15 cellular contexts compared by ENCODE assay signal in the genomic region with DNA sequence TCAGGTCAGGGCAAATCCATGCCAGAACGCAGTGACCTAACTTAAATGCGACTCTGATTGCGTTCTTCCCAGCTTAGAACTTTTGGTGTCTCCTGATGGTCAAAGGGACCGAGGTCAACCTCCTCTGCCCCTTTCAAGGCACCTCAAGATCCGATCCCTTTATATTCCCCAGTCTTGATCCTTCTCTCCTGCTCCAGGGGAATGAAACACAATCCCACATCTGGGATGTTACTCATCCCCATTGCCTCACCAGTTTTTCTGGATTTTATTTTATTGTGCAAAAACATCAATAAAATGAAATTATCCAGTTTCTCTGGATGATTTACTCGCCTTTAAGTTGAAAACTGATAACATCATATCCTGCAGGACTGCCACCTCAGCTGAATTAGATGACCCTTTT. TPM values are rescaled to one million over a fixed set of nuclear protein-coding genes. Genes with fewer than 3 reads are reported as not detected.
A peak's percentile ranks its signal among the peaks of the same experiment; 100 is the strongest.
DNase-seq lines count a peak whose midpoint lies in the region; ATAC-seq and TF ChIP-seq lines count a peak whose summit lies in the region.
"Had no signal": no experiment of that assay in that cellular context is flagged by ENCODE, and none has a peak within 500 bp of the region (broad histone marks: within the 10 kb centered on the region; RNA-seq: fewer than 3 reads in every experiment).

No MANE protein-coding gene starts in this region.

- no peak for TF ChIP-seq POLR2A in GM18505 (IDR thresholded peaks at IDR 0.05; ENCODE audit: borderline replicate concordance, extremely low read depth, insufficient read depth, insufficient read length)

- H3K4me1 Mint-ChIP-seq in CD4-positive, alpha-beta memory T cell: peaks cover 7 to 18% (median 14%) of the 10 kb centered on the region in 4 donors
- peaks cover 26% of the 10 kb centered on the region for H3K4me1 Mint-ChIP-seq in endothelial cell (ENCODE audit: unreplicated experiment)
- peaks cover 12% of the 10 kb centered on the region for H3K4me1 Mint-ChIP-seq in nephron

- no peak for DNase-seq in CD4-positive, alpha-beta memory T cell
- DNase-seq in NT2/D1 (ENCODE audit: low read depth, low spot score) (no peak), endothelial cell (ENCODE audit: low spot score) (no peak), COLO668 (lab: John Stamatoyannopoulos, UW; ENCODE audit: unreplicated experiment) (no peak), NCI-H226 (no peak)
- DNase-seq: COR-L47, esophagus squamous epithelium, NCI-H2081 had no signal

- no peak for ATAC-seq in GM18505 (IDR thresholded peaks at IDR 0.05; ENCODE audit: unreplicated experiment)
- no peak for ATAC-seq in GM21786 (IDR thresholded peaks at IDR 0.05; ENCODE audit: unreplicated experiment)

- H3K36me3 ChIP-seq in CD4-positive, alpha-beta memory T cell (ENCODE audit: insufficient read depth, low read length): no peaks in the 10 kb centered on the region
- no peaks in the 10 kb centered on the region for H3K36me3 ChIP-seq in NT2/D1 (ENCODE audit: insufficient read depth, insufficient read length, low read length)
- H3K36me3 ChIP-seq: esophagus squamous epithelium, Peyer's patch, tibial artery had no signal

- CTCF ChIA-PET in CD4-positive, alpha-beta memory T cell (lab: Charles Lee; ENCODE audit: partially characterized antibody): no interaction called here

- no peak overlapping the region for H3K4me3 ChIP-seq in CD4-positive, alpha-beta memory T cell (ENCODE audit: low read length in 2 of 2)
- H3K4me3 ChIP-seq in NT2/D1 (ENCODE audit: insufficient read length, low read depth): peak overlapping the region; percentile 40

- POLR2A ChIA-PET in CD4-positive, alpha-beta memory T cell (lab: Charles Lee; ENCODE audit: partially characterized antibody): no interaction called here

- no peaks in the 10 kb centered on the region for H3K4me1 ChIP-seq in CD4-positive, alpha-beta memory T cell (ENCODE audit: insufficient read depth, low read length)
- no peaks in the 10 kb centered on the region for H3K4me1 ChIP-seq in NT2/D1 (ENCODE audit: insufficient read depth, insufficient read length)
- H3K4me1 ChIP-seq: tibial artery had no signal

- no peak overlapping the region for H3K27ac ChIP-seq in CD4-positive, alpha-beta memory T cell (ENCODE audit: low read depth, low read length)
- H3K27ac ChIP-seq: esophagus squamous epithelium, Peyer's patch, tibial artery, VCaP had no signal

- peak overlapping the region in 1 of 7 donors; percentile 47 for H3K27ac Mint-ChIP-seq in CD4-positive, alpha-beta memory T cell
- H3K27ac Mint-ChIP-seq in endothelial cell (ENCODE audit: unreplicated experiment) (peak overlapping the region; percentile 19), nephron (no peak overlapping the region)
- H3K27ac Mint-ChIP-seq: IgD-negative memory B cell had no signal

- intact Hi-C loops in CD4-positive, alpha-beta memory T cell (cut with micrococcal nuclease): no loop called here

- H3K27me3 ChIP-seq in CD4-positive, alpha-beta memory T cell (ENCODE audit: insufficient read depth, low read length): no peaks in the 10 kb centered on the region
- H3K27me3 ChIP-seq in NT2/D1 (ENCODE audit: insufficient read depth, insufficient read length): peaks cover 19% of the 10 kb centered on the region
- H3K27me3 ChIP-seq: Peyer's patch, tibial artery had no signal

- peak overlapping the region in 7 of 8 donors; percentile 3 to 74 (median 45) for H3K4me3 Mint-ChIP-seq in CD4-positive, alpha-beta memory T cell
- H3K4me3 Mint-ChIP-seq in endothelial cell (ENCODE audit: unreplicated experiment) (peak overlapping the region; percentile 22), nephron (peak overlapping the region; percentile 67 to 75 (median 75))

- H3K9me3 Mint-ChIP-seq in CD4-positive, alpha-beta memory T cell: peaks cover 4 to 23% (median 11%) of the 10 kb centered on the region in 8 donors
- H3K9me3 Mint-ChIP-seq in endothelial cell (ENCODE audit: unreplicated experiment) (no peaks in the 10 kb centered on the region), nephron (peaks cover 7% of the 10 kb centered on the region)

- H3K27me3 Mint-ChIP-seq in CD4-positive, alpha-beta memory T cell: peaks cover 30 to 35% of the 10 kb centered on the region in 2 donors
- H3K27me3 Mint-ChIP-seq in endothelial cell (ENCODE audit: unreplicated experiment) (peaks cover 3% of the 10 kb centered on the region), nephron (ENCODE audit: low read depth) (peaks cover 14% of the 10 kb centered on the region)

- H3K9ac ChIP-seq in NT2/D1 (ENCODE audit: insufficient read length, low read depth): no peak overlapping the region

- no peaks in the 10 kb centered on the region for H3K9me3 ChIP-seq in CD4-positive, alpha-beta memory T cell (ENCODE audit: control insufficient read depth in 1 of 2, low read length in 2 of 2)
- no peaks in the 10 kb centered on the region for H3K9me3 ChIP-seq in NT2/D1 (ENCODE audit: insufficient read depth, low read length)
- H3K9me3 ChIP-seq: esophagus squamous epithelium, Peyer's patch had no signal

- TF ChIP-seq CTCF in endothelial cell (IDR thresholded peaks at IDR 0.05; ENCODE audit: unreplicated experiment) (no peak), nephron (IDR thresholded peaks at IDR 0.05; ENCODE audit: unreplicated experiment in 3 of 3) (no peak)

- H3K36me3 Mint-ChIP-seq in CD4-positive, alpha-beta memory T cell: peaks cover 4 to 34% of the 10 kb centered on the region in 2 donors
- H3K36me3 Mint-ChIP-seq in endothelial cell (ENCODE audit: low read depth, unreplicated experiment) (no peaks in the 10 kb centered on the region), nephron (ENCODE audit: low read depth) (peaks cover 27% of the 10 kb centered on the region)
- H3K36me3 Mint-ChIP-seq: IgD-negative memory B cell had no signal

RNA-seq across cellular contexts. Expression of gene IRAK1BP1, which starts 43.9 kb away (rescaled TPM):
- 1 to 10 TPM; 3.1 to 3.2 TPM for total RNA-seq in CD4-positive, alpha-beta memory T cell
- 1 to 10 TPM; 1.5 to 1.6 TPM for polyA plus RNA-seq in CD4-positive, alpha-beta memory T cell
- total RNA-seq in endothelial cell (ENCODE audit: unreplicated experiment): 5.2 TPM

Comparison
In these comparisons a context has a peak if more than half of its experiments do, and no peak if none do; other contexts are left out.
1. H3K4me3 Mint-ChIP-seq: peak in every context shown above with its lines; median percentile 75 in nephron; 45 in CD4-positive, alpha-beta memory T cell; 22 in endothelial cell.